ENCODE assay signal across 8 cellular contexts in genomic region chr2:224039080-224039769, GRCh38. TPM values are rescaled to one million over a fixed set of nuclear protein-coding genes. Genes with fewer than 3 reads are reported as not detected.
DNase-seq lines count a peak whose midpoint lies in the region; ATAC-seq, FAIRE-seq and TF ChIP-seq lines count a peak whose summit lies in the region.

A gene with protein sequence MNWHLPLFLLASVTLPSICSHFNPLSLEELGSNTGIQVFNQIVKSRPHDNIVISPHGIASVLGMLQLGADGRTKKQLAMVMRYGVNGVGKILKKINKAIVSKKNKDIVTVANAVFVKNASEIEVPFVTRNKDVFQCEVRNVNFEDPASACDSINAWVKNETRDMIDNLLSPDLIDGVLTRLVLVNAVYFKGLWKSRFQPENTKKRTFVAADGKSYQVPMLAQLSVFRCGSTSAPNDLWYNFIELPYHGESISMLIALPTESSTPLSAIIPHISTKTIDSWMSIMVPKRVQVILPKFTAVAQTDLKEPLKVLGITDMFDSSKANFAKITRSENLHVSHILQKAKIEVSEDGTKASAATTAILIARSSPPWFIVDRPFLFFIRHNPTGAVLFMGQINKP (minus strand): TSS chr2:224039286. CDS start chr2:224001900, 37,386 bp downstream.

- intact Hi-C loops in activated CD4-positive, alpha-beta T cell treated with anti-CD3 and anti-CD28 coated beads for 36 hours (cut with DNase I, micrococcal nuclease), result loop anchor here (1.0 to 5.0 kb wide), 3 partner anchors 46 to 245 kb away; partner anchors contain the start of gene MRPL44 (in 1 of the 2)
- intact Hi-C loops in HepG2 (cut with micrococcal nuclease; ENCODE audit: unreplicated experiment), result loop anchor here (1.0 to 2.0 kb wide), 2 partner anchors 66 to 245 kb away; no protein-coding TSS in a partner anchor

- peak within 1 kb of the TSS; percentile 40 for H3K27ac Mint-ChIP-seq in activated CD4-positive, alpha-beta T cell treated with anti-CD3 and anti-CD28 coated beads for 36 hours

- no peak for TF ChIP-seq POLR2A in HepG2 (IDR thresholded peaks at IDR 0.05; ENCODE audit: insufficient read depth in 1 of 2, low read depth in 2 of 2, low read length in 2 of 2)

- FAIRE-seq in HepG2 (lab: Jason Lieb, UNC), result no peak

- peak within 1 kb of the TSS; percentile 62 for H3K9ac ChIP-seq in HepG2 (ENCODE audit: insufficient read depth, low read depth, low read length)

- H3K27ac ChIP-seq in HepG2 (ENCODE audit: extremely low read length, insufficient read depth, low read length), result no peak within 1 kb of the TSS

- WGBS in HepG2 (ENCODE audit: low lambda C conversion rate), result 2% methylated on average over 6 of the region's 91 CpGs

- TF ChIP-seq EP300 in HepG2 (IDR thresholded peaks at IDR 0.05; ENCODE audit: low read depth in 2 of 2, low read length in 2 of 2), result no peak
- no peak for TF ChIP-seq EP300 in HepG2 (CRISPR knock-in tag; IDR thresholded peaks at IDR 0.05; ENCODE audit: borderline replicate concordance)

- H3K4me2 ChIP-seq in HepG2 (ENCODE audit: low read depth, low read length), result peak within 1 kb of the TSS; percentile 92

- H3K27me3 ChIP-seq in HepG2 (ENCODE audit: control insufficient read depth in 1 of 2, insufficient read depth in 2 of 2, low read length in 2 of 2), result peaks cover 3 to 54% of the 10 kb centered on the region in 2 experiments; a peak in 4 of 5 replicates

- TF ChIP-seq CTCF in GM12872 (IDR thresholded peaks at IDR 0.05; ENCODE audit: insufficient read depth, low read depth, low read length) (0 out of 3 replicates have a peak, but pooled peaks have one; percentile 26), HFF-Myc (IDR thresholded peaks at IDR 0.05; ENCODE audit: low read depth, low read length, missing control alignments) (peak; percentile 51), HepG2 (CRISPR knock-in tag; IDR thresholded peaks at IDR 0.05) (peak; percentile 93)

- H4K20me1 ChIP-seq in HepG2 (ENCODE audit: insufficient read depth, low read length), result peaks cover 6% of the 10 kb centered on the region; the same call in 1 of the 2 replicates

- POLR2A ChIA-PET in activated CD4-positive, alpha-beta T cell treated with anti-CD3 and anti-CD28 coated beads for 36 hours (lab: Charles Lee), result no interaction called here
- POLR2A ChIA-PET in HepG2 (lab: Yijun Ruan, JAX), result interaction anchor here (0.8 to 1.7 kb wide), 4 partner anchors 12 to 244 kb away, joined by 3 to 6 read pairs (median 4); no protein-coding TSS in a partner anchor

- in situ Hi-C loops in HepG2 (cut with HindIII; ENCODE audit: extremely low pct_ligation_motif_present, low pct_unique_long_range_greater_than_20kb), result no loop called here

- ATAC-seq in activated CD4-positive, alpha-beta T cell treated with anti-CD3 and anti-CD28 coated beads for 36 hours, result peak; percentile 73
- ATAC-seq in HepG2 (peak; percentile 72), HG03196 (IDR thresholded peaks at IDR 0.05; ENCODE audit: unreplicated experiment) (no peak)

- peak; percentile 39 for DNase-seq in HFF-Myc (ENCODE audit: extremely low read depth, low read depth)
- peak; percentile 6 for DNase-seq in NCI-H146 treated with DMSO at 0.1 percent for 48 hours (lab: John Stamatoyannopoulos, UW; ENCODE audit: unreplicated experiment)
- peak; percentile 75 for DNase-seq in activated CD4-positive, alpha-beta T cell treated with anti-CD3 and anti-CD28 coated beads for 36 hours
- peak; percentile 62 for DNase-seq in dermis blood vessel endothelial cell
- no peak for DNase-seq in HepG2 (ENCODE audit: low spot score)
- DNase-seq in stimulated activated CD4-positive, alpha-beta T cell treated with anti-CD3 and anti-CD28 coated beads, Interleukin-2, amount 100 ng/mL, for 48 hours, result peak; percentile 28 to 41

- no peaks in the 10 kb centered on the region for H3K9me3 ChIP-seq in HepG2 (ENCODE audit: low read length)

- peaks cover 15% of the 10 kb centered on the region for H3K4me1 Mint-ChIP-seq in activated CD4-positive, alpha-beta T cell treated with anti-CD3 and anti-CD28 coated beads for 36 hours

- peak within 1 kb of the TSS; percentile 83 for H3K4me3 Mint-ChIP-seq in activated CD4-positive, alpha-beta T cell treated with anti-CD3 and anti-CD28 coated beads for 36 hours

- H3K36me3 Mint-ChIP-seq in activated CD4-positive, alpha-beta T cell treated with anti-CD3 and anti-CD28 coated beads for 36 hours (ENCODE audit: low read depth), result peaks cover 4% of the 10 kb centered on the region

- peaks cover 4% of the 10 kb centered on the region for H3K79me2 ChIP-seq in HepG2 (ENCODE audit: insufficient read depth, low read length)

- H3K4me3 ChIP-seq in HFF-Myc (replicated peaks; ENCODE audit: low read depth, low read length), result peak within 1 kb of the TSS; percentile 58
- peak within 1 kb of the TSS; percentile 69 to 84 (median 77) for H3K4me3 ChIP-seq in HepG2 (replicated peaks in 1 of 3; ENCODE audit: insufficient read depth in 1 of 3, low read depth in 2 of 3, low read length in 3 of 3)

- CTCF ChIA-PET in activated CD4-positive, alpha-beta T cell treated with anti-CD3 and anti-CD28 coated beads for 36 hours (lab: Charles Lee), result interaction anchor here (0.7 to 1.4 kb wide), 2 partner anchors 45 to 1440 kb away, joined by 3 to 7 read pairs; no protein-coding TSS in a partner anchor
- CTCF ChIA-PET in HepG2 (lab: Yijun Ruan, JAX; ENCODE audit: low intra/inter-chr PET ratio, low total read pairs), result interaction anchor here (0.9 to 3.5 kb wide), 2 partner anchors 69 to 244 kb away, joined by 3 to 24 read pairs; no protein-coding TSS in a partner anchor

- peak; percentile 47 for TF ChIP-seq RAD21 in HepG2 (CRISPR knock-in tag; IDR thresholded peaks at IDR 0.05)

- peaks cover 32% of the 10 kb centered on the region for H3K4me1 ChIP-seq in HepG2 (ENCODE audit: insufficient read depth, low read length)

- no TSS peak for BruUV-seq in HepG2 (replicated peaks; lab: Mats Ljungman, UMichigan)

- H2AFZ ChIP-seq in HepG2 (ENCODE audit: low read length), result no peak within 1 kb of the TSS

- peaks cover 51% of the 10 kb centered on the region for H3K27me3 Mint-ChIP-seq in activated CD4-positive, alpha-beta T cell treated with anti-CD3 and anti-CD28 coated beads for 36 hours

- H3K9me3 Mint-ChIP-seq in activated CD4-positive, alpha-beta T cell treated with anti-CD3 and anti-CD28 coated beads for 36 hours (ENCODE audit: low read depth), result no peaks in the 10 kb centered on the region

- H3K36me3 ChIP-seq in HepG2 (replicated peaks in 1 of 2; ENCODE audit: control insufficient read depth in 1 of 2, insufficient read depth in 2 of 2, low read length in 2 of 2), result no peaks in the 10 kb centered on the region

TF ChIP-seq in HepG2, 621 proteins besides CTCF, POLR2A, EP300 and RAD21 (continues in another document):
- no peak for TF ChIP-seq RCOR2 (CRISPR knock-in tag; IDR thresholded peaks at IDR 0.05)
- 0 out of 2 replicates have a peak, but pooled peaks have one; percentile 16 for TF ChIP-seq ZNF766 (CRISPR knock-in tag; IDR thresholded peaks at IDR 0.05; ENCODE audit: borderline replicate concordance)
- TF ChIP-seq CENPBD1 (CRISPR knock-in tag; IDR thresholded peaks at IDR 0.05; ENCODE audit: borderline replicate concordance, low read depth), result no peak
- TF ChIP-seq ZNF264 (CRISPR knock-in tag; IDR thresholded peaks at IDR 0.05), result no peak
- no peak for TF ChIP-seq ZNF570 (CRISPR knock-in tag; IDR thresholded peaks at IDR 0.05; ENCODE audit: borderline replicate concordance)
- no peak for TF ChIP-seq ATAD3A (CRISPR knock-in tag; IDR thresholded peaks at IDR 0.05)
- TF ChIP-seq KDM1A (CRISPR knock-in tag; IDR thresholded peaks at IDR 0.05), result no peak
- TF ChIP-seq, protein P1, sequence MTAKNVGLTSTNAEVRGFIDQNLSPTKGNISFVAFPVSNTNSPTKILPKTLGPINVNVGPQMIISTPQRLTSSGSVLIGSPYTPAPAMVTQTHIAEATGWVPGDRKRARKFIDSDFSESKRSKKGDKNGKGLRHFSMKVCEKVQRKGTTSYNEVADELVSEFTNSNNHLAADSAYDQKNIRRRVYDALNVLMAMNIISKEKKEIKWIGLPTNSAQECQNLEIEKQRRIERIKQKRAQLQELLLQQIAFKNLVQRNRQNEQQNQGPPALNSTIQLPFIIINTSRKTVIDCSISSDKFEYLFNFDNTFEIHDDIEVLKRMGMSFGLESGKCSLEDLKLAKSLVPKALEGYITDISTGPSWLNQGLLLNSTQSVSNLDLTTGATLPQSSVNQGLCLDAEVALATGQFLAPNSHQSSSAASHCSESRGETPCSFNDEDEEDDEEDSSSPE (CRISPR knock-in tag; IDR thresholded peaks at IDR 0.05), result no peak

RNA-seq across cellular contexts. Expression of the gene that starts here (rescaled TPM):
- total RNA-seq in activated CD4-positive, alpha-beta T cell treated with anti-CD3 and anti-CD28 coated beads for 36 hours, result 10 to 100 TPM; 30.9 to 46.6 TPM
- total RNA-seq in dermis blood vessel endothelial cell, result 2.3 and 5.1 TPM in 2 replicates
- total RNA-seq in HepG2 (2016; rRNA removed; fragmentation: Illumina TruSeq; extraction: Trizol), result 5.5 and 7.9 TPM in 2 replicates
- total RNA-seq in HepG2 (2016; cell fraction: cytosol; rRNA removed; fragmentation: Illumina TruSeq; extraction: Trizol; ENCODE audit: low read depth), result 3.0 and 3.9 TPM in 2 replicates
- 5.1 and 8.6 TPM in 2 replicates for total RNA-seq in HepG2 (2016; cell fraction: insoluble cytoplasmic fraction; rRNA removed; fragmentation: Illumina TruSeq; extraction: Trizol)
- 2.8 and 3.4 TPM in 2 replicates for total RNA-seq in HepG2 (2016; cell fraction: membrane; rRNA removed; fragmentation: Illumina TruSeq; extraction: Trizol)
- total RNA-seq in HepG2 (2016; cell fraction: nucleus; rRNA removed; fragmentation: Illumina TruSeq; extraction: Trizol), result 14.0 and 14.4 TPM in 2 replicates
- polyA plus RNA-seq in HepG2 (2011; rRNA removed), result 18.1 and 24.3 TPM in 2 replicates
- 15.4 and 23.2 TPM in 2 replicates for polyA plus RNA-seq in HepG2 (2011; cell fraction: cytosol; rRNA removed)
- 27.2 and 31.6 TPM in 2 replicates for polyA plus RNA-seq in HepG2 (2011; cell fraction: nucleus; rRNA removed)
- polyA plus RNA-seq in HepG2 (2012), result 41.2 and 105 TPM in 2 replicates
- polyA plus RNA-seq in HepG2 (2016; cell fraction: cytosol; fragmentation: Illumina TruSeq; extraction: Trizol; ENCODE audit: low read depth), result 1.3 and 1.5 TPM in 2 replicates
- polyA plus RNA-seq in HepG2 (2016; cell fraction: insoluble cytoplasmic fraction; fragmentation: Illumina TruSeq; extraction: Trizol; ENCODE audit: low read depth), result 5.2 and 7.0 TPM in 2 replicates
- 3.2 and 3.5 TPM in 2 replicates for polyA plus RNA-seq in HepG2 (2016; cell fraction: membrane; fragmentation: Illumina TruSeq; extraction: Trizol; ENCODE audit: low read depth)
- polyA plus RNA-seq in HepG2 (2016; cell fraction: nucleus; fragmentation: Illumina TruSeq; extraction: Trizol; ENCODE audit: insufficient read depth, low read depth), result 24.9 and 28.8 TPM in 2 replicates
- polyA minus RNA-seq in HepG2 (2011; rRNA and poly(A)+ RNA removed; ENCODE audit: low replicate concordance), result 1.8 and 14.9 TPM in 2 replicates
- 11.7 and 23.7 TPM in 2 replicates for polyA minus RNA-seq in HepG2 (2011; cell fraction: cytosol; rRNA and poly(A)+ RNA removed)
- polyA minus RNA-seq in HepG2 (2011; cell fraction: nucleus; rRNA and poly(A)+ RNA removed), result 15.5 and 22.8 TPM in 2 replicates

Comparison
In these comparisons a context has a peak if more than half of its experiments do, and no peak if none do; other contexts are left out.
1. CTCF ChIP-seq: peak in every context shown above with its lines; median percentile 93 in HepG2; 51 in HFF-Myc; 26 in GM12872.